8 cellular contexts compared by ENCODE assay signal in genomic region chr2:36403675-36404230, GRCh38. TPM values are rescaled to one million over a fixed set of nuclear protein-coding genes. Genes with fewer than 3 reads are reported as not detected.
DNase-seq lines count a peak whose midpoint lies in the region; ATAC-seq and TF ChIP-seq lines count a peak whose summit lies in the region.

No MANE protein-coding gene starts in this region.

- peak; percentile 75 for ATAC-seq in GM18502 (IDR thresholded peaks at IDR 0.05; ENCODE audit: poor library complexity, unreplicated experiment)
- peak; percentile 42 for ATAC-seq in HG02763 (IDR thresholded peaks at IDR 0.05; ENCODE audit: unreplicated experiment)

- no peaks in the 10 kb centered on the region for H3K4me1 Mint-ChIP-seq in activated naive CD4-positive, alpha-beta T cell treated with anti-CD3 and anti-CD28 coated beads, Interleukin-2, amount 10 ng/mL, durations not matched to agents 7 days and 5 days

- H3K27ac Mint-ChIP-seq in activated naive CD4-positive, alpha-beta T cell treated with anti-CD3 and anti-CD28 coated beads, Interleukin-2, amount 10 ng/mL, durations not matched to agents 7 days and 5 days, result no peak overlapping the region

- no peaks in the 10 kb centered on the region for H3K9me3 ChIP-seq in WERI-Rb-1 (ENCODE audit: severe bottlenecking)

- H3K4me3 ChIP-seq in kidney epithelial cell (ENCODE audit: low read depth, low read length), result no peak overlapping the region
- no peak overlapping the region for H3K4me3 ChIP-seq in WERI-Rb-1 (ENCODE audit: low read depth, low read length)

- H3K36me3 ChIP-seq in kidney epithelial cell (ENCODE audit: control insufficient read depth, insufficient read depth, low read length) (peaks cover 1% of the 10 kb centered on the region), WERI-Rb-1 (no peaks in the 10 kb centered on the region)

- no peaks in the 10 kb centered on the region for H3K9me3 Mint-ChIP-seq in activated naive CD4-positive, alpha-beta T cell treated with anti-CD3 and anti-CD28 coated beads, Interleukin-2, amount 10 ng/mL, durations not matched to agents 7 days and 5 days

- DNase-seq in RKO (ENCODE audit: low spot score) (peak; percentile 83), kidney epithelial cell (ENCODE audit: low read depth) (peak; percentile 91), KG1 (lab: John Stamatoyannopoulos, UW) (no peak), WERI-Rb-1 (no peak)
- no peak for DNase-seq in activated naive CD4-positive, alpha-beta T cell treated with anti-CD3 and anti-CD28 coated beads, Interleukin-2, amount 10 ng/mL, durations not matched to agents 7 days and 5 days
- no peak for DNase-seq in activated naive CD4-positive, alpha-beta T cell (lab: John Stamatoyannopoulos, UW)

- no peaks in the 10 kb centered on the region for H3K27me3 ChIP-seq in kidney epithelial cell (ENCODE audit: control insufficient read depth, insufficient read depth, low read length)
- no peaks in the 10 kb centered on the region for H3K27me3 ChIP-seq in WERI-Rb-1 (ENCODE audit: insufficient read depth, low read depth, severe bottlenecking)

- TF ChIP-seq CTCF in kidney epithelial cell (IDR thresholded peaks at IDR 0.05; ENCODE audit: insufficient read depth, low read length, poor library complexity, severe bottlenecking) (no peak), WERI-Rb-1 (IDR thresholded peaks at IDR 0.05; ENCODE audit: low read depth, low read length) (no peak)

- no peaks in the 10 kb centered on the region for H3K27me3 Mint-ChIP-seq in activated naive CD4-positive, alpha-beta T cell treated with anti-CD3 and anti-CD28 coated beads, Interleukin-2, amount 10 ng/mL, durations not matched to agents 7 days and 5 days

- H3K4me3 Mint-ChIP-seq in activated naive CD4-positive, alpha-beta T cell treated with anti-CD3 and anti-CD28 coated beads, Interleukin-2, amount 10 ng/mL, durations not matched to agents 7 days and 5 days, result no peak overlapping the region

- H3K27ac ChIP-seq in WERI-Rb-1, result no peak overlapping the region

- CTCF ChIA-PET in activated naive CD4-positive, alpha-beta T cell treated with anti-CD3 and anti-CD28 coated beads, Interleukin-2, amount 10 ng/mL, durations not matched to agents 7 days and 5 days (lab: Charles Lee), result no interaction called here

- H3K36me3 Mint-ChIP-seq in activated naive CD4-positive, alpha-beta T cell treated with anti-CD3 and anti-CD28 coated beads, Interleukin-2, amount 10 ng/mL, durations not matched to agents 7 days and 5 days, result no peaks in the 10 kb centered on the region

RNA-seq across cellular contexts. Expression of gene CRIM1, which starts 48.2 kb away (rescaled TPM):
- total RNA-seq in kidney epithelial cell, result 103 and 145 TPM in 2 replicates

Comparison
In these comparisons a context has a peak if more than half of its experiments do, and no peak if none do; other contexts are left out.
1. DNase-seq: peak in RKO (single experiment) and kidney epithelial cell (single experiment); none in KG1 (single experiment), activated naive CD4-positive, alpha-beta T cell treated with anti-CD3 and anti-CD28 coated beads, Interleukin-2, amount 10 ng/mL, durations not matched to agents 7 days and 5 days (single experiment), WERI-Rb-1 (single experiment) and activated naive CD4-positive, alpha-beta T cell (0 of 4).